8 cellular contexts compared by ENCODE assay signal in the genomic region with DNA sequence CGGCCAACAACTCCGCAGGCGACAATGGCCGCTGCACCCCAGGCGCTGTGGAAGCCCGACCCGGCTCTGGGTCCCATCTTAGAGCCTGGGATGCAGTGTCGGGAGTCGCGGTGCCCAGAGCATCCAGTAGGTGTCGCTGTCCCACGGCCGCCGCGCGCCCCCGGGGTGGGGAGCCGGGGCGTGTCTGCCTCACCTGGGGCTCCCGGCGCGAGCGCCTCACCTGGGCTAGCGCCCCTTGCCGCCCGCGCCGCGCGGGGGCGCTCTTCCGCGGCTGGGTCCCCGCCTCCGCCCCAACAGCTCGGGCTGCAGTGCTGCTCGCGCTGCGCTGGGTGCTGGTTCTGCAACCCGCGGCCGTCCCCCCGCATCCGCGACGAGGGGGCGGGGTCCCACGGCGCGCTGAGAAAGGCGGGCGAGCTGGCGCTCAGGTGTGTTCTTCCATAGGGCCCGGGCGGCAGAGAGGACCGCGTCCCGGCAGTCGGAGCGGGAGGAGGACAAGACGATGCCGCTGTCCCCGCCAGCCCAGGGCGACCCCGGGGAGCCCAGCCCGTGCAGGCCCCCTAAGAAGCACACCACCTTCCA. TPM values are rescaled to one million over a fixed set of nuclear protein-coding genes. Genes with fewer than 3 reads are reported as not detected.
DNase-seq lines count a peak whose midpoint lies in the region; ATAC-seq and TF ChIP-seq lines count a peak whose summit lies in the region.

A gene with protein sequence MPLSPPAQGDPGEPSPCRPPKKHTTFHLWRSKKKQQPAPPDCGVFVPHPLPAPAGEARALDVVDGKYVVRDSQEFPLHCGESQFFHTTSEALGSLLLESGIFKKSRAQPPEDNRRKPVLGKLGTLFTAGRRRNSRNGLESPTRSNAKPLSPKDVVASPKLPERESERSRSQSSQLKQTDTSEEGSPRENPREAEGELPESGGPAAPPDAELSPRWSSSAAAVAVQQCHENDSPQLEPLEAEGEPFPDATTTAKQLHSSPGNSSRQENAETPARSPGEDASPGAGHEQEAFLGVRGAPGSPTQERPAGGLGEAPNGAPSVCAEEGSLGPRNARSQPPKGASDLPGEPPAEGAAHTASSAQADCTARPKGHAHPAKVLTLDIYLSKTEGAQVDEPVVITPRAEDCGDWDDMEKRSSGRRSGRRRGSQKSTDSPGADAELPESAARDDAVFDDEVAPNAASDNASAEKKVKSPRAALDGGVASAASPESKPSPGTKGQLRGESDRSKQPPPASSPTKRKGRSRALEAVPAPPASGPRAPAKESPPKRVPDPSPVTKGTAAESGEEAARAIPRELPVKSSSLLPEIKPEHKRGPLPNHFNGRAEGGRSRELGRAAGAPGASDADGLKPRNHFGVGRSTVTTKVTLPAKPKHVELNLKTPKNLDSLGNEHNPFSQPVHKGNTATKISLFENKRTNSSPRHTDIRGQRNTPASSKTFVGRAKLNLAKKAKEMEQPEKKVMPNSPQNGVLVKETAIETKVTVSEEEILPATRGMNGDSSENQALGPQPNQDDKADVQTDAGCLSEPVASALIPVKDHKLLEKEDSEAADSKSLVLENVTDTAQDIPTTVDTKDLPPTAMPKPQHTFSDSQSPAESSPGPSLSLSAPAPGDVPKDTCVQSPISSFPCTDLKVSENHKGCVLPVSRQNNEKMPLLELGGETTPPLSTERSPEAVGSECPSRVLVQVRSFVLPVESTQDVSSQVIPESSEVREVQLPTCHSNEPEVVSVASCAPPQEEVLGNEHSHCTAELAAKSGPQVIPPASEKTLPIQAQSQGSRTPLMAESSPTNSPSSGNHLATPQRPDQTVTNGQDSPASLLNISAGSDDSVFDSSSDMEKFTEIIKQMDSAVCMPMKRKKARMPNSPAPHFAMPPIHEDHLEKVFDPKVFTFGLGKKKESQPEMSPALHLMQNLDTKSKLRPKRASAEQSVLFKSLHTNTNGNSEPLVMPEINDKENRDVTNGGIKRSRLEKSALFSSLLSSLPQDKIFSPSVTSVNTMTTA (N-terminal part only) (plus strand): TSS at position 308 of the 579 bp plus-strand sequence. CDS start 192 bp downstream, at position 500.

- no peaks in the 10 kb centered on the region for H3K79me2 ChIP-seq in osteoblast (ENCODE audit: insufficient read depth, low read length)

- H2AFZ ChIP-seq in osteoblast (ENCODE audit: low read length): peak within 1 kb of the TSS; percentile 68

- peak; percentile 72 for DNase-seq in A673 (ENCODE audit: low spot score)
- DNase-seq in HT-29 (ENCODE audit: low spot score): peak; percentile 93
- peak; percentile 65 for DNase-seq in RPMI8226
- peak; percentile 40 for DNase-seq in activated gamma-delta T cell (lab: John Stamatoyannopoulos, UW)
- DNase-seq in globus pallidus (ENCODE audit: low spot score): peak; percentile 7
- peak; percentile 93 for DNase-seq in osteoblast (ENCODE audit: insufficient read length, low spot score, missing footprints)
- peak; percentile 86 for DNase-seq in transverse colon

- no peak for TF ChIP-seq POLR2A in transverse colon (IDR thresholded peaks at IDR 0.05)

- H4K20me1 ChIP-seq in osteoblast (ENCODE audit: insufficient read depth, low read length): no peaks in the 10 kb centered on the region

- H3K36me3 ChIP-seq in A673 (ENCODE audit: insufficient read depth, low read length, poor library complexity, severe bottlenecking): no peaks in the 10 kb centered on the region
- H3K36me3 ChIP-seq in osteoblast (ENCODE audit: insufficient read depth, low read length): no peaks in the 10 kb centered on the region
- no peaks in the 10 kb centered on the region for H3K36me3 ChIP-seq in transverse colon

- H3K4me3 ChIP-seq in A673 (ENCODE audit: low read depth, low read length, poor library complexity, severe bottlenecking): peak within 1 kb of the TSS; percentile 51
- H3K4me3 ChIP-seq in osteoblast (ENCODE audit: insufficient read depth, low read length): peak within 1 kb of the TSS; percentile 65
- H3K4me3 ChIP-seq in transverse colon: peak within 1 kb of the TSS; percentile 42 to 70 (median 64)

- H3K9me3 ChIP-seq in A673 (ENCODE audit: low read depth, low read length, poor library complexity, severe bottlenecking) (no peaks in the 10 kb centered on the region), osteoblast (ENCODE audit: low read depth, low read length) (no peaks in the 10 kb centered on the region), transverse colon (no peaks in the 10 kb centered on the region)

- in situ Hi-C loops in transverse colon (cut with MboI; ENCODE audit: low pct_ligation_motif_present in 1 of 4, low pct_unique_long_range_greater_than_20kb in 1 of 4, low sequenced_read_pairs in 3 of 4): no loop called here

- TF ChIP-seq EP300 in transverse colon (IDR thresholded peaks at IDR 0.05; ENCODE audit: low read depth): no peak

- H3K4me2 ChIP-seq in osteoblast (ENCODE audit: insufficient read depth, low read length): peak within 1 kb of the TSS; percentile 60

- BruUV-seq in A673 (replicated peaks; lab: Mats Ljungman, UMichigan): no TSS peak

- H3K4me1 ChIP-seq in A673 (ENCODE audit: insufficient read depth, low read length, poor library complexity, severe bottlenecking) (peaks cover 7% of the 10 kb centered on the region), osteoblast (ENCODE audit: insufficient read depth, low read length) (peaks cover 5% of the 10 kb centered on the region), transverse colon (peaks cover 0 to 18% (median 14%) of the 10 kb centered on the region in 4 donors)

- POLR2A ChIA-PET in A673 (lab: Charles Lee; ENCODE audit: low non-redundant PET): no interaction called here

- ATAC-seq in GM18907 (IDR thresholded peaks at IDR 0.05; ENCODE audit: unreplicated experiment): peak; percentile 84

- TF ChIP-seq CTCF in A673 (conservative IDR thresholded peaks at IDR 0.05; ENCODE audit: low read depth, low read length) (peak; percentile 88), osteoblast (IDR thresholded peaks at IDR 0.05; ENCODE audit: extremely low read depth, low read depth, low read length) (peak; percentile 56), transverse colon (IDR thresholded peaks at IDR 0.05) (peak; percentile 61 to 98 (median 85))

- CTCF ChIA-PET in A673 (lab: Charles Lee): interaction anchor here (0.8 to 1.4 kb wide), 4 partner anchors 21 to 53 kb away, joined by 3 to 4 read pairs (median 3); no protein-coding TSS in a partner anchor

- WGBS in transverse colon (ENCODE audit: low coverage in 1 of 2), 2 donors: 20% methylated on average over 1 of the region's 66 CpGs; no CpG with 5 or more reads in 1 of the 2 donors

- intact Hi-C loops in A673 (cut with micrococcal nuclease; ENCODE audit: unreplicated experiment) (no loop called here), transverse colon (cut with DNase I; ENCODE audit: low total_unique reads) (no loop called here)

- H3K27ac ChIP-seq in A673 (ENCODE audit: low read depth, low read length, poor library complexity, severe bottlenecking) (no peak within 1 kb of the TSS), osteoblast (ENCODE audit: low read depth, low read length) (no peak within 1 kb of the TSS), transverse colon (peak within 1 kb of the TSS; percentile 48 to 78 (median 54))

- H3K27me3 ChIP-seq in A673 (replicated peaks; ENCODE audit: insufficient read depth, low read depth, low read length, poor library complexity) (peaks cover 22% of the 10 kb centered on the region), osteoblast (ENCODE audit: insufficient read depth, low read length) (peaks cover 58% of the 10 kb centered on the region), transverse colon (peaks cover 39% of the 10 kb centered on the region)

RNA-seq across cellular contexts. Expression of the gene that starts here (rescaled TPM):
- 2.9 and 3.9 TPM in 2 replicates for total RNA-seq in A673 (2021)
- 31.3 and 31.7 TPM in 2 replicates for total RNA-seq in HT-29 (2014; rRNA removed; shearing (Covaris generic))
- total RNA-seq in osteoblast: 11.9 and 19.2 TPM in 2 replicates
- total RNA-seq in transverse colon: 100 to 1,000 TPM in 1 of 4 donors, 10 to 100 TPM in 3; 64.3 to 112 (median 70.2) TPM

Comparison
In these comparisons a context has a peak if more than half of its experiments do, and no peak if none do; other contexts are left out.
1. DNase-seq: peak in every context shown above with its lines; median percentile 93 in HT-29; 93 in osteoblast; 86 in transverse colon; 72 in A673; 65 in RPMI8226; 40 in activated gamma-delta T cell; 7 in globus pallidus.
2. H3K27ac ChIP-seq: peak in transverse colon (4 of 4); none in A673 (single experiment) and osteoblast (single experiment).
3. Peak in every context shown above with its lines, with median percentiles within 50 percentile points of each other: H3K4me3 ChIP-seq and CTCF ChIP-seq.